1 cellular context compared by ENCODE assay signal in the genomic region with DNA sequence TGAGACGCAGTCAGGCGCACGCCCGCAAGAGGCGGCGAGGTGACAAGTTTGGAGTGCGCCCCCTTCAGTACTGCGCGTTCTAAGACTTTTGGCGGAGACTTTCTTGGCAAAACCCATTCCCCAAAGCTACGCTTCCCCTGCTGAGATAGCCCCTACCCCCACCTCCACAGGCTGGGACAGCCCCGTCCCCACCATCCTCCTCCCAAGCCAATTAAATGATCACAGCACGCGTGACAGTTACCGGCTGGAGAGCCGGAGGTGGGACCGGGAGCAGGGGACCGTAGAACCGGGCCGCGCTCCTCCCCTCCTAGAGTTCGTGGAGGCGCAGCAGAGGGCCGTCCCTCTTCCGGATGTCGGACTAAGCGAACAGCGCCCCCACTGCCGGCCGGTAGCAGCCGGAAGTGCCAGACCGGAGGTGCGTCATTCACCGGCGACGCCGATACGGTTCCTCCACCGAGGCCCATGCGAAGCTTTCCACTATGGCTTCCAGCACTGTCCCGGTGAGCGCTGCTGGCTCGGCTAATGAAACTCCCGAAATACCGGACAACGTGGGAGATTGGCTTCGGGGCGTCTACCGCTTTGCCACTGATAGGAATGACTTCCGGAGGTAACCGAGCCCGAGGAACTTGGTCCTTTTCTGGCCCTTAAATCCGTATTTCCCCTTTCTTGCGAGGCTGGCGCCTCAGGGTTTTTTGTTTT.
TF ChIP-seq lines count a peak whose summit lies in the region.

A gene (plus strand): TSS at position 476 of the 699 bp plus-strand sequence. CDS start 4 bp downstream, at position 480.

TF ChIP-seq in HepG2, 621 proteins besides CTCF, POLR2A, EP300 and RAD21 (continued from another document and continues in another):
- TF ChIP-seq, protein P1, sequence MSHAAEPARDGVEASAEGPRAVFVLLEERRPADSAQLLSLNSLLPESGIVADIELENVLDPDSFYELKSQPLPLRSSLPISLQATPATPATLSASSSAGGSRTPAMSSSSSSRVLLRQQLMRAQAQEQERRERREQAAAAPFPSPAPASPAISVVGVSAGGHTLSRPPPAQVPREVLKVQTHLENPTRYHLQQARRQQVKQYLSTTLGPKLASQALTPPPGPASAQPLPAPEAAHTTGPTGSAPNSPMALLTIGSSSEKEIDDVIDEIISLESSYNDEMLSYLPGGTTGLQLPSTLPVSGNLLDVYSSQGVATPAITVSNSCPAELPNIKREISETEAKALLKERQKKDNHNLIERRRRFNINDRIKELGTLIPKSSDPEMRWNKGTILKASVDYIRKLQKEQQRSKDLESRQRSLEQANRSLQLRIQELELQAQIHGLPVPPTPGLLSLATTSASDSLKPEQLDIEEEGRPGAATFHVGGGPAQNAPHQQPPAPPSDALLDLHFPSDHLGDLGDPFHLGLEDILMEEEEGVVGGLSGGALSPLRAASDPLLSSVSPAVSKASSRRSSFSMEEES (CRISPR knock-in tag; IDR thresholded peaks at IDR 0.05): peak; percentile 57; the same call in 1 of the 2 replicates
- peak; percentile 93 for TF ChIP-seq NR2C2 (CRISPR knock-in tag; IDR thresholded peaks at IDR 0.05; ENCODE audit: borderline replicate concordance)
- 0 out of 2 replicates have a peak, but pooled peaks have one; percentile 92 for TF ChIP-seq ZNF468 (CRISPR knock-in tag; IDR thresholded peaks at IDR 0.05)
- no peak for TF ChIP-seq NPAS2 (CRISPR knock-in tag; IDR thresholded peaks at IDR 0.05; ENCODE audit: borderline replicate concordance)
- TF ChIP-seq, protein P2, sequence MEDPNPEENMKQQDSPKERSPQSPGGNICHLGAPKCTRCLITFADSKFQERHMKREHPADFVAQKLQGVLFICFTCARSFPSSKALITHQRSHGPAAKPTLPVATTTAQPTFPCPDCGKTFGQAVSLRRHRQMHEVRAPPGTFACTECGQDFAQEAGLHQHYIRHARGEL (CRISPR knock-in tag; IDR thresholded peaks at IDR 0.05): no peak
- TF ChIP-seq ZNF549 (CRISPR knock-in tag; IDR thresholded peaks at IDR 0.05): no peak
- TF ChIP-seq, protein P3, sequence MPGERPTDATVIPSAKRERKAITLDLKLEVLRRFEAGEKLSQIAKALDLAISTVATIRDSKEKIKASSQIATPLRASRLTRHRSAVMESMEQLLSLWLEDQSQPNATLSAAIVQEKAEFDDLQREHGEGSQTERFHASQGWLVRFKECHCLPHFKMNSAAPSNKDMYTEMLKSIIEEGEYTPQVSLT (CRISPR knock-in tag; IDR thresholded peaks at IDR 0.05; ENCODE audit: borderline replicate concordance, low read depth): no peak
- no peak for TF ChIP-seq ZNF17 (CRISPR knock-in tag; IDR thresholded peaks at IDR 0.05)
- no peak for TF ChIP-seq ADNP (CRISPR knock-in tag; IDR thresholded peaks at IDR 0.05)
- TF ChIP-seq YEATS4 (CRISPR knock-in tag; IDR thresholded peaks at IDR 0.05; ENCODE audit: borderline replicate concordance): peak; percentile 94
- TF ChIP-seq MIER2 (CRISPR knock-in tag; IDR thresholded peaks at IDR 0.05): peak; percentile 85; the same call in 1 of the 2 replicates
- no peak for TF ChIP-seq ZNF891 (CRISPR knock-in tag; IDR thresholded peaks at IDR 0.05)
- TF ChIP-seq CBFB (CRISPR knock-in tag; IDR thresholded peaks at IDR 0.05): peak; percentile 93; the same call in 1 of the 2 replicates
- TF ChIP-seq MBD4 (IDR thresholded peaks at IDR 0.05; ENCODE audit: borderline replicate concordance, low read length): no peak
- 0 out of 2 replicates have a peak, but pooled peaks have one; percentile 82 for TF ChIP-seq SATB2 (CRISPR knock-in tag; IDR thresholded peaks at IDR 0.05)
- TF ChIP-seq ARNT2 (CRISPR knock-in tag; IDR thresholded peaks at IDR 0.05; ENCODE audit: low read depth): peak; percentile 86
- TF ChIP-seq KLF13 (CRISPR knock-in tag; IDR thresholded peaks at IDR 0.05): no peak
- 0 out of 2 replicates have a peak, but pooled peaks have one; percentile 8 for TF ChIP-seq ZNF232 (CRISPR knock-in tag; IDR thresholded peaks at IDR 0.05; ENCODE audit: borderline replicate concordance)
- TF ChIP-seq KLF16 (CRISPR knock-in tag; IDR thresholded peaks at IDR 0.05): peak in 1 of 2 experiments; percentile 97; a peak in 2 of 4 replicates
- TF ChIP-seq, protein P4, sequence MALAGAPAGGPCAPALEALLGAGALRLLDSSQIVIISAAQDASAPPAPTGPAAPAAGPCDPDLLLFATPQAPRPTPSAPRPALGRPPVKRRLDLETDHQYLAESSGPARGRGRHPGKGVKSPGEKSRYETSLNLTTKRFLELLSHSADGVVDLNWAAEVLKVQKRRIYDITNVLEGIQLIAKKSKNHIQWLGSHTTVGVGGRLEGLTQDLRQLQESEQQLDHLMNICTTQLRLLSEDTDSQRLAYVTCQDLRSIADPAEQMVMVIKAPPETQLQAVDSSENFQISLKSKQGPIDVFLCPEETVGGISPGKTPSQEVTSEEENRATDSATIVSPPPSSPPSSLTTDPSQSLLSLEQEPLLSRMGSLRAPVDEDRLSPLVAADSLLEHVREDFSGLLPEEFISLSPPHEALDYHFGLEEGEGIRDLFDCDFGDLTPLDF (CRISPR knock-in tag; IDR thresholded peaks at IDR 0.05): no peak
- TF ChIP-seq ZMYM2 (CRISPR knock-in tag; IDR thresholded peaks at IDR 0.05): no peak
- peak; percentile 42; the same call in 1 of the 2 replicates for TF ChIP-seq ZNF703 (CRISPR knock-in tag; IDR thresholded peaks at IDR 0.05; ENCODE audit: borderline replicate concordance)
- no peak for TF ChIP-seq ZNF30 (CRISPR knock-in tag; IDR thresholded peaks at IDR 0.05)
- TF ChIP-seq, protein P5, sequence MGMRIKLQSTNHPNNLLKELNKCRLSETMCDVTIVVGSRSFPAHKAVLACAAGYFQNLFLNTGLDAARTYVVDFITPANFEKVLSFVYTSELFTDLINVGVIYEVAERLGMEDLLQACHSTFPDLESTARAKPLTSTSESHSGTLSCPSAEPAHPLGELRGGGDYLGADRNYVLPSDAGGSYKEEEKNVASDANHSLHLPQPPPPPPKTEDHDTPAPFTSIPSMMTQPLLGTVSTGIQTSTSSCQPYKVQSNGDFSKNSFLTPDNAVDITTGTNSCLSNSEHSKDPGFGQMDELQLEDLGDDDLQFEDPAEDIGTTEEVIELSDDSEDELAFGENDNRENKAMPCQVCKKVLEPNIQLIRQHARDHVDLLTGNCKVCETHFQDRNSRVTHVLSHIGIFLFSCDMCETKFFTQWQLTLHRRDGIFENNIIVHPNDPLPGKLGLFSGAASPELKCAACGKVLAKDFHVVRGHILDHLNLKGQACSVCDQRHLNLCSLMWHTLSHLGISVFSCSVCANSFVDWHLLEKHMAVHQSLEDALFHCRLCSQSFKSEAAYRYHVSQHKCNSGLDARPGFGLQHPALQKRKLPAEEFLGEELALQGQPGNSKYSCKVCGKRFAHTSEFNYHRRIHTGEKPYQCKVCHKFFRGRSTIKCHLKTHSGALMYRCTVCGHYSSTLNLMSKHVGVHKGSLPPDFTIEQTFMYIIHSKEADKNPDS (CRISPR knock-in tag; IDR thresholded peaks at IDR 0.05): no peak
- no peak for TF ChIP-seq SRY (CRISPR knock-in tag; IDR thresholded peaks at IDR 0.05)
- TF ChIP-seq, protein P6, sequence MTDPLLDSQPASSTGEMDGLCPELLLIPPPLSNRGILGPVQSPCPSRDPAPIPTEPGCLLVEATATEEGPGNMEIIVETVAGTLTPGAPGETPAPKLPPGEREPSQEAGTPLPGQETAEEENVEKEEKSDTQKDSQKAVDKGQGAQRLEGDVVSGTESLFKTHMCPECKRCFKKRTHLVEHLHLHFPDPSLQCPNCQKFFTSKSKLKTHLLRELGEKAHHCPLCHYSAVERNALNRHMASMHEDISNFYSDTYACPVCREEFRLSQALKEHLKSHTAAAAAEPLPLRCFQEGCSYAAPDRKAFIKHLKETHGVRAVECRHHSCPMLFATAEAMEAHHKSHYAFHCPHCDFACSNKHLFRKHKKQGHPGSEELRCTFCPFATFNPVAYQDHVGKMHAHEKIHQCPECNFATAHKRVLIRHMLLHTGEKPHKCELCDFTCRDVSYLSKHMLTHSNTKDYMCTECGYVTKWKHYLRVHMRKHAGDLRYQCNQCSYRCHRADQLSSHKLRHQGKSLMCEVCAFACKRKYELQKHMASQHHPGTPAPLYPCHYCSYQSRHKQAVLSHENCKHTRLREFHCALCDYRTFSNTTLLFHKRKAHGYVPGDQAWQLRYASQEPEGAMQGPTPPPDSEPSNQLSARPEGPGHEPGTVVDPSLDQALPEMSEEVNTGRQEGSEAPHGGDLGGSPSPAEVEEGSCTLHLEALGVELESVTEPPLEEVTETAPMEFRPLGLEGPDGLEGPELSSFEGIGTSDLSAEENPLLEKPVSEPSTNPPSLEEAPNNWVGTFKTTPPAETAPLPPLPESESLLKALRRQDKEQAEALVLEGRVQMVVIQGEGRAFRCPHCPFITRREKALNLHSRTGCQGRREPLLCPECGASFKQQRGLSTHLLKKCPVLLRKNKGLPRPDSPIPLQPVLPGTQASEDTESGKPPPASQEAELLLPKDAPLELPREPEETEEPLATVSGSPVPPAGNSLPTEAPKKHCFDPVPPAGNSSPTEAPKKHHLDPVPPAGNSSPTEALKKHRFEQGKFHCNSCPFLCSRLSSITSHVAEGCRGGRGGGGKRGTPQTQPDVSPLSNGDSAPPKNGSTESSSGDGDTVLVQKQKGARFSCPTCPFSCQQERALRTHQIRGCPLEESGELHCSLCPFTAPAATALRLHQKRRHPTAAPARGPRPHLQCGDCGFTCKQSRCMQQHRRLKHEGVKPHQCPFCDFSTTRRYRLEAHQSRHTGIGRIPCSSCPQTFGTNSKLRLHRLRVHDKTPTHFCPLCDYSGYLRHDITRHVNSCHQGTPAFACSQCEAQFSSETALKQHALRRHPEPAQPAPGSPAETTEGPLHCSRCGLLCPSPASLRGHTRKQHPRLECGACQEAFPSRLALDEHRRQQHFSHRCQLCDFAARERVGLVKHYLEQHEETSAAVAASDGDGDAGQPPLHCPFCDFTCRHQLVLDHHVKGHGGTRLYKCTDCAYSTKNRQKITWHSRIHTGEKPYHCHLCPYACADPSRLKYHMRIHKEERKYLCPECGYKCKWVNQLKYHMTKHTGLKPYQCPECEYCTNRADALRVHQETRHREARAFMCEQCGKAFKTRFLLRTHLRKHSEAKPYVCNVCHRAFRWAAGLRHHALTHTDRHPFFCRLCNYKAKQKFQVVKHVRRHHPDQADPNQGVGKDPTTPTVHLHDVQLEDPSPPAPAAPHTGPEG (CRISPR knock-in tag; IDR thresholded peaks at IDR 0.05): peak; percentile 70; the same call in 1 of the 2 replicates
- peak; percentile 85 for TF ChIP-seq RXRA (CRISPR knock-in tag; IDR thresholded peaks at IDR 0.05)
- peak; percentile 97 for TF ChIP-seq CREB1 (IDR thresholded peaks at IDR 0.05)
- peak; percentile 99 for TF ChIP-seq CREB1 (CRISPR knock-in tag; IDR thresholded peaks at IDR 0.05)
- TF ChIP-seq ZNF556 (CRISPR knock-in tag; IDR thresholded peaks at IDR 0.05; ENCODE audit: borderline replicate concordance): peak; percentile 88; the same call in 1 of the 2 replicates
- peak; percentile 45; the same call in 1 of the 2 replicates for TF ChIP-seq ZNF224 (CRISPR knock-in tag; IDR thresholded peaks at IDR 0.05)
- TF ChIP-seq DPF2 (CRISPR knock-in tag; IDR thresholded peaks at IDR 0.05; ENCODE audit: borderline replicate concordance, low read depth): no peak
- 0 out of 2 replicates have a peak, but pooled peaks have one; percentile 25 for TF ChIP-seq RFX3 (CRISPR knock-in tag; IDR thresholded peaks at IDR 0.05)
- peak; percentile 48; the same call in 1 of the 2 replicates for TF ChIP-seq REL (CRISPR knock-in tag; conservative IDR thresholded peaks at IDR 0.05)
- peak; percentile 84 for TF ChIP-seq ZNF768 (CRISPR knock-in tag; IDR thresholded peaks at IDR 0.05)
- TF ChIP-seq AGO1 (IDR thresholded peaks at IDR 0.05; ENCODE audit: low read depth, low read length, poor library complexity, severe bottlenecking): peak; percentile 82
- TF ChIP-seq HNRNPLL (IDR thresholded peaks at IDR 0.05; ENCODE audit: low read depth, low read length, poor library complexity, severe bottlenecking): peak; percentile 90
- no peak for TF ChIP-seq ZNF660 (CRISPR knock-in tag; IDR thresholded peaks at IDR 0.05; ENCODE audit: borderline replicate concordance, low read depth)
- TF ChIP-seq SRSF4 (IDR thresholded peaks at IDR 0.05; ENCODE audit: low read depth, low read length, poor library complexity, severe bottlenecking): no peak
- TF ChIP-seq JDP2 (CRISPR knock-in tag; IDR thresholded peaks at IDR 0.05; ENCODE audit: borderline replicate concordance): no peak
- TF ChIP-seq KLF6 (CRISPR knock-in tag; IDR thresholded peaks at IDR 0.05): peak; percentile 96
- no peak for TF ChIP-seq ARNT (IDR thresholded peaks at IDR 0.05)
- TF ChIP-seq, protein P7, sequence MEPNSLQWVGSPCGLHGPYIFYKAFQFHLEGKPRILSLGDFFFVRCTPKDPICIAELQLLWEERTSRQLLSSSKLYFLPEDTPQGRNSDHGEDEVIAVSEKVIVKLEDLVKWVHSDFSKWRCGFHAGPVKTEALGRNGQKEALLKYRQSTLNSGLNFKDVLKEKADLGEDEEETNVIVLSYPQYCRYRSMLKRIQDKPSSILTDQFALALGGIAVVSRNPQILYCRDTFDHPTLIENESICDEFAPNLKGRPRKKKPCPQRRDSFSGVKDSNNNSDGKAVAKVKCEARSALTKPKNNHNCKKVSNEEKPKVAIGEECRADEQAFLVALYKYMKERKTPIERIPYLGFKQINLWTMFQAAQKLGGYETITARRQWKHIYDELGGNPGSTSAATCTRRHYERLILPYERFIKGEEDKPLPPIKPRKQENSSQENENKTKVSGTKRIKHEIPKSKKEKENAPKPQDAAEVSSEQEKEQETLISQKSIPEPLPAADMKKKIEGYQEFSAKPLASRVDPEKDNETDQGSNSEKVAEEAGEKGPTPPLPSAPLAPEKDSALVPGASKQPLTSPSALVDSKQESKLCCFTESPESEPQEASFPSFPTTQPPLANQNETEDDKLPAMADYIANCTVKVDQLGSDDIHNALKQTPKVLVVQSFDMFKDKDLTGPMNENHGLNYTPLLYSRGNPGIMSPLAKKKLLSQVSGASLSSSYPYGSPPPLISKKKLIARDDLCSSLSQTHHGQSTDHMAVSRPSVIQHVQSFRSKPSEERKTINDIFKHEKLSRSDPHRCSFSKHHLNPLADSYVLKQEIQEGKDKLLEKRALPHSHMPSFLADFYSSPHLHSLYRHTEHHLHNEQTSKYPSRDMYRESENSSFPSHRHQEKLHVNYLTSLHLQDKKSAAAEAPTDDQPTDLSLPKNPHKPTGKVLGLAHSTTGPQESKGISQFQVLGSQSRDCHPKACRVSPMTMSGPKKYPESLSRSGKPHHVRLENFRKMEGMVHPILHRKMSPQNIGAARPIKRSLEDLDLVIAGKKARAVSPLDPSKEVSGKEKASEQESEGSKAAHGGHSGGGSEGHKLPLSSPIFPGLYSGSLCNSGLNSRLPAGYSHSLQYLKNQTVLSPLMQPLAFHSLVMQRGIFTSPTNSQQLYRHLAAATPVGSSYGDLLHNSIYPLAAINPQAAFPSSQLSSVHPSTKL (CRISPR knock-in tag; IDR thresholded peaks at IDR 0.05): peak; percentile 77
- TF ChIP-seq, protein P8, sequence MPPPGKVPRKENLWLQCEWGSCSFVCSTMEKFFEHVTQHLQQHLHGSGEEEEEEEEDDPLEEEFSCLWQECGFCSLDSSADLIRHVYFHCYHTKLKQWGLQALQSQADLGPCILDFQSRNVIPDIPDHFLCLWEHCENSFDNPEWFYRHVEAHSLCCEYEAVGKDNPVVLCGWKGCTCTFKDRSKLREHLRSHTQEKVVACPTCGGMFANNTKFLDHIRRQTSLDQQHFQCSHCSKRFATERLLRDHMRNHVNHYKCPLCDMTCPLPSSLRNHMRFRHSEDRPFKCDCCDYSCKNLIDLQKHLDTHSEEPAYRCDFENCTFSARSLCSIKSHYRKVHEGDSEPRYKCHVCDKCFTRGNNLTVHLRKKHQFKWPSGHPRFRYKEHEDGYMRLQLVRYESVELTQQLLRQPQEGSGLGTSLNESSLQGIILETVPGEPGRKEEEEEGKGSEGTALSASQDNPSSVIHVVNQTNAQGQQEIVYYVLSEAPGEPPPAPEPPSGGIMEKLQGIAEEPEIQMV (CRISPR knock-in tag; IDR thresholded peaks at IDR 0.05; ENCODE audit: low read depth): no peak
- peak; percentile 45 for TF ChIP-seq SKI (IDR thresholded peaks at IDR 0.05; ENCODE audit: partially characterized antibody)
- no peak for TF ChIP-seq HNRNPK (IDR thresholded peaks at IDR 0.05; ENCODE audit: low read depth, low read length, poor library complexity, severe bottlenecking)
- peak; percentile 97 for TF ChIP-seq XRCC5 (optimal IDR thresholded peaks at IDR 0.05; ENCODE audit: low read length)
